ENCODE assay signal across 8 cellular contexts in the genomic region with DNA sequence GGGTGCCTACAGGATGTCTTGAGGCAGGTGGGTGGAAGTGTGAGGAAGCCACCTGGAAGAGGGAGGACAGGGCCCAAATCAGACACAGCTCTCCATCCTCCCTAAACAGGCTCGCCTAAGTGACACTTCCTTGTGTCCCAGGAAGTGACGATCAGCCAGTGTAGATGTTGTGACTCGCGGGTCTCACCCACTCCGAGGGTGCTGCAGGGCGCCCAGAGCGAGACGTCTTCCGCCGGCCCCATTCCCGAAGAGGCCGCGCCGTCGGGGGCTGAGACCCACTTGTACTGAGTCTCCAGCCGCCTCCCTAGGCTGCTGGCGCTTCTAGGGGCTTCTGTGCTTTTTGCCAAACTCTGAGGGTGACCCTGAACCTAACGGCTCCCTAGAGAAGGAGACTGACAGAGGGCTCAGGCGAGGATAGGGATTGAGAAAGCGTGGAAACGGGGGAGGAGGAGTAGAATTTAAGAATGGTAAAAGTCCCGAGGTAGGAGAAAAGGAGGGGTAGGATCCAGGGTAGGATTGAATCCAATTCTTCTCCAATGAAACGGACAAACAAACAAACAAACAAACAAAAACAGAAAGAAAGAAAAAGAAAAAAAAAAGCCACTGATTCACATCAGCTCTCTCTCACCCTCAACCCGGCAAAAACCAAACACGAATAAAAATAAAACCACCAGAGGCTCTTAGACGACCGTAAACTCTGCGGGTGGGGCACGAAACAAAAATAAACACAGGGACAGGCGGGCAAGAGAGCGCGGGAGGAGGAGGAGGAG. TPM values are rescaled to one million over a fixed set of nuclear protein-coding genes. Genes with fewer than 3 reads are reported as not detected.
DNase-seq lines count a peak whose midpoint lies in the region; ATAC-seq, FAIRE-seq and TF ChIP-seq lines count a peak whose summit lies in the region.

No MANE protein-coding gene starts in this region.

- peaks cover 26% of the 10 kb centered on the region for H3K36me3 Mint-ChIP-seq in Calu3 (ENCODE audit: insufficient read depth, unreplicated experiment)

- peaks cover 73% of the 10 kb centered on the region for H3K27me3 Mint-ChIP-seq in Calu3 (ENCODE audit: unreplicated experiment)

- peak overlapping the region; percentile 71 for H3K27ac ChIP-seq in RWPE1
- H3K27ac ChIP-seq in effector memory CD4-positive, alpha-beta T cell (ENCODE audit: insufficient read depth, low read length, poor library complexity, severe bottlenecking): no peak overlapping the region
- H3K27ac ChIP-seq in thymus (ENCODE audit: low read depth): peak overlapping the region; percentile 75

- CTCF ChIA-PET in Calu3 (lab: Charles Lee) (interaction anchor here (0.6 to 0.7 kb wide), 2 partner anchors 162 to 221 kb away, joined by 3 to 4 read pairs; partner anchors contain the start of gene MTARC2), RWPE1 (lab: Yijun Ruan, JAX) (interaction anchor here (0.9 to 1.1 kb wide), 2 partner anchors 32 to 66 kb away, joined by 3 to 4 read pairs; no protein-coding TSS in a partner anchor)

- H3K9me3 ChIP-seq in effector memory CD4-positive, alpha-beta T cell (ENCODE audit: control insufficient read depth, low read length): no peaks in the 10 kb centered on the region
- peaks cover 2% of the 10 kb centered on the region for H3K9me3 ChIP-seq in thymus (ENCODE audit: control insufficient read depth)

- H3K4me3 ChIP-seq in effector memory CD4-positive, alpha-beta T cell (ENCODE audit: insufficient read depth, low read depth, low read length, poor library complexity, severe bottlenecking): peak overlapping the region; percentile 34
- peak overlapping the region; percentile 45 for H3K4me3 ChIP-seq in thymus (ENCODE audit: low read length)

- peaks cover 9% of the 10 kb centered on the region for H3K4me1 Mint-ChIP-seq in Calu3 (ENCODE audit: low read depth, unreplicated experiment)

- no peak for DNase-seq in Calu3
- DNase-seq in RWPE1 (ENCODE audit: low spot score): no peak
- DNase-seq in effector memory CD4-positive, alpha-beta T cell: no peak
- DNase-seq in medulla oblongata (ENCODE audit: extremely low spot score): peak; percentile 76
- no peak for DNase-seq in HTR-8/SVneo (ENCODE audit: insufficient read length, low spot score)

- WGBS in thymus: 5% methylated on average over 32 of the region's 32 CpGs

- peaks cover 16% of the 10 kb centered on the region for H3K4me1 ChIP-seq in effector memory CD4-positive, alpha-beta T cell (ENCODE audit: control insufficient read depth, insufficient read depth, low read length, poor library complexity, severe bottlenecking)
- H3K4me1 ChIP-seq in thymus (ENCODE audit: control insufficient read depth, insufficient read depth, low read length): no peaks in the 10 kb centered on the region

- H3K36me3 ChIP-seq in effector memory CD4-positive, alpha-beta T cell (ENCODE audit: control insufficient read depth, insufficient read depth, low read length): no peaks in the 10 kb centered on the region
- no peaks in the 10 kb centered on the region for H3K36me3 ChIP-seq in thymus (ENCODE audit: control insufficient read depth, insufficient read depth)

- peak overlapping the region; percentile 78 for H3K4me3 Mint-ChIP-seq in Calu3 (ENCODE audit: low read depth, unreplicated experiment)

- H3K27ac Mint-ChIP-seq in Calu3 (ENCODE audit: unreplicated experiment): peak overlapping the region; percentile 60

- intact Hi-C loops in Calu3 (cut with micrococcal nuclease; ENCODE audit: unreplicated experiment): loop anchor here (5.0 kb wide), 1 partner anchor 155 kb away; no protein-coding TSS in a partner anchor

- no peak for TF ChIP-seq CTCF in Calu3 (IDR thresholded peaks at IDR 0.05; ENCODE audit: unreplicated experiment)
- TF ChIP-seq CTCF in RWPE1 (conservative IDR thresholded peaks at IDR 0.05; ENCODE audit: low read depth): no peak

- peak; percentile 42 for ATAC-seq in GM21825 (IDR thresholded peaks at IDR 0.05; ENCODE audit: unreplicated experiment)
- ATAC-seq in HG02840 (IDR thresholded peaks at IDR 0.05; ENCODE audit: low FRiP score, unreplicated experiment): no peak

- POLR2A ChIA-PET in RWPE1 (lab: Yijun Ruan, JAX; ENCODE audit: low non-redundant PET): no interaction called here

- no peaks in the 10 kb centered on the region for H3K9me3 Mint-ChIP-seq in Calu3 (ENCODE audit: low read depth, unreplicated experiment)

- no peak for FAIRE-seq in HTR-8/SVneo (lab: Jason Lieb, UNC)

- BruUV-seq in Calu3 (replicated peaks; lab: Mats Ljungman, UMichigan): no TSS peak

- peaks cover 18% of the 10 kb centered on the region for H3K27me3 ChIP-seq in effector memory CD4-positive, alpha-beta T cell (replicated peaks; ENCODE audit: control insufficient read depth, insufficient read depth, low read length, poor library complexity, severe bottlenecking)
- peaks cover 33% of the 10 kb centered on the region for H3K27me3 ChIP-seq in thymus (ENCODE audit: control insufficient read depth, insufficient read depth)

RNA-seq across cellular contexts. Expression of gene MARK1, which starts 0.5 kb away (rescaled TPM):
- total RNA-seq in Calu3 (2022): 1.8 and 3.0 TPM in 2 replicates
- 4.9 TPM for polyA plus RNA-seq in thymus
